ENCODE assay signal across 14 cellular contexts in the genomic region with DNA sequence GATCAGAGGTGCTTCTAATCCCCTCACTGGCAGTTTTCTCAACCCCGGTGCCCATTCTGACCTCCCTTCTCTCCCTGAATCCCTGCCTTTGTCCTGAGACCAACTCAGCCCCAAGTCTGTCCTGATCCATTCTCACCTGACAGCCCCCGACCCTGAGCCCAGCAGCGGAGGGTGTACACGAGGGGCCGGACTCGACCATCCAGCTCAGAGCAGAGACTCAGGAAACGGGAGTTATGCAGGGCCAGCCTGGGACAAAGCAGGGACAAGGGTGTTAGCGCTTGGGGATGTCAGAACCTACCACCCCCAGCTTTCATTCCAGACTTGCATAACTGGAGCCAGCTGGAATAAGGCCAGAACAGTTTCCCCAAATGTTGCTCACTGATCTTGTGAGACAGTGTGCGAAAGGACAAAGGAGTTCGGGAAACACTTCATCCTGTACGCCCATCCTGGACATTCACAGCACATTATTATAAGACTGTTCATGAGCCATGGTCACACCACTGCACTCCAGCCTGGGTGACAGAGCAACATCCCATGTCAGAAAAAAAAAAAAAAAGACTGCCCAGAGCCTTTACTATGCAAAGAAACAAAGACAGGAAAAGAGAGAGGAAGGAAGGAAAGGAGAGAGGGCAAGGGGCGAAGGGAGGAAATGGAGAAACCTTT. TPM values are rescaled to one million over a fixed set of nuclear protein-coding genes. Genes with fewer than 3 reads are reported as not detected.
DNase-seq lines count a peak whose midpoint lies in the region; ATAC-seq and TF ChIP-seq lines count a peak whose summit lies in the region.
"Had no signal": no experiment of that assay in that cellular context is flagged by ENCODE, and none has a peak within 500 bp of the region (broad histone marks: within the 10 kb centered on the region; RNA-seq: fewer than 3 reads in every experiment).

No MANE protein-coding gene starts in this region.

- ATAC-seq in upper lobe of right lung (peak; percentile 0), GM19351 (IDR thresholded peaks at IDR 0.05; ENCODE audit: unreplicated experiment) (no peak)

- peaks cover 55% of the 10 kb centered on the region for H3K36me3 ChIP-seq in upper lobe of right lung

- H3K27me3 ChIP-seq in upper lobe of right lung = no peaks in the 10 kb centered on the region

- no peak overlapping the region for H3K4me3 ChIP-seq in fibroblast of mammary gland (ENCODE audit: control insufficient read depth, low read depth, low read length)
- no peak overlapping the region for H3K4me3 ChIP-seq in upper lobe of right lung
- H3K4me3 ChIP-seq: thoracic aorta had no signal

- peak overlapping the region; percentile 92 for H3K27ac ChIP-seq in upper lobe of right lung
- H3K27ac ChIP-seq: thoracic aorta had no signal

- peaks cover 39% of the 10 kb centered on the region for H3K36me3 Mint-ChIP-seq in activated naive CD4-positive, alpha-beta T cell treated with anti-CD3 and anti-CD28 coated beads for 36 hours (ENCODE audit: low read depth)
- H3K36me3 Mint-ChIP-seq in nephron (ENCODE audit: low read depth) = peaks cover 39% of the 10 kb centered on the region

- H3K27me3 Mint-ChIP-seq in activated naive CD4-positive, alpha-beta T cell treated with anti-CD3 and anti-CD28 coated beads for 36 hours (ENCODE audit: low read depth) = no peaks in the 10 kb centered on the region
- no peaks in the 10 kb centered on the region for H3K27me3 Mint-ChIP-seq in nephron (ENCODE audit: low read depth)

- no peak for TF ChIP-seq CTCF in fibroblast of mammary gland (conservative IDR thresholded peaks at IDR 0.05; ENCODE audit: control insufficient read depth, insufficient read depth, low read depth, low read length)
- TF ChIP-seq CTCF in nephron (IDR thresholded peaks at IDR 0.05; ENCODE audit: unreplicated experiment in 3 of 3) = no peak
- no peak for TF ChIP-seq CTCF in upper lobe of right lung (IDR thresholded peaks at IDR 0.05)

- no peak overlapping the region for H3K4me3 Mint-ChIP-seq in activated naive CD4-positive, alpha-beta T cell treated with anti-CD3 and anti-CD28 coated beads for 36 hours
- peak overlapping the region; percentile 53 to 97 (median 83) for H3K4me3 Mint-ChIP-seq in nephron

- CTCF ChIA-PET in activated naive CD4-positive, alpha-beta T cell treated with anti-CD3 and anti-CD28 coated beads for 36 hours (lab: Charles Lee) = interaction anchor here (0.7 kb wide), 1 partner anchor 41 kb away, joined by 4 read pairs; no protein-coding TSS in a partner anchor

- peaks cover 20% of the 10 kb centered on the region for H3K4me1 Mint-ChIP-seq in activated naive CD4-positive, alpha-beta T cell treated with anti-CD3 and anti-CD28 coated beads for 36 hours (ENCODE audit: low read depth)
- H3K4me1 Mint-ChIP-seq in nephron = peaks cover 41% of the 10 kb centered on the region

- intact Hi-C loops in activated naive CD4-positive, alpha-beta T cell treated with anti-CD3 and anti-CD28 coated beads for 36 hours (cut with micrococcal nuclease) = no loop called here
- intact Hi-C loops in upper lobe of right lung (cut with DNase I) = no loop called here

- DNase-seq in activated naive CD4-positive, alpha-beta T cell treated with anti-CD3 and anti-CD28 coated beads for 36 hours = no peak
- no peak for DNase-seq in activated naive CD4-positive, alpha-beta T cell (lab: John Stamatoyannopoulos, UW)
- DNase-seq in fibroblast of mammary gland (ENCODE audit: low read depth) (peak; percentile 80), upper lobe of right lung (no peak), AML-193 (lab: John Stamatoyannopoulos, UW) (no peak), iPS-NIHi11 (ENCODE audit: low spot score) (no peak)
- DNase-seq: activated CD4-positive, alpha-beta T cell treated with anti-CD3 and anti-CD28 coated beads for 48 hours; activated effector memory CD4-positive, alpha-beta T cell treated with Interleukin-2 at 50 U/mL for 16 hours; DND-41; NCI-H1436; SK-N-SH had no signal

- H3K9me3 ChIP-seq in upper lobe of right lung = no peaks in the 10 kb centered on the region
- H3K9me3 ChIP-seq: SK-N-SH, thoracic aorta had no signal

- H3K27ac Mint-ChIP-seq in activated naive CD4-positive, alpha-beta T cell treated with anti-CD3 and anti-CD28 coated beads for 36 hours = peak overlapping the region; percentile 6
- H3K27ac Mint-ChIP-seq in nephron = peak overlapping the region; percentile 47 to 97 (median 52)

- H3K9me3 Mint-ChIP-seq in activated naive CD4-positive, alpha-beta T cell treated with anti-CD3 and anti-CD28 coated beads for 36 hours = no peaks in the 10 kb centered on the region
- no peaks in the 10 kb centered on the region for H3K9me3 Mint-ChIP-seq in nephron

- peaks cover 26% of the 10 kb centered on the region for H3K4me1 ChIP-seq in upper lobe of right lung

RNA-seq across cellular contexts. Expression of a gene that starts 3.5 kb away (rescaled TPM):
- 1,000 to 10,000 TPM; 2,282 to 2,440 TPM for total RNA-seq in activated naive CD4-positive, alpha-beta T cell treated with anti-CD3 and anti-CD28 coated beads for 36 hours
- total RNA-seq in upper lobe of right lung = 847 TPM

RNA-seq across cellular contexts. Expression of a gene that starts 14.1 kb away (rescaled TPM):
- 10 to 100 TPM; 38.2 to 42.0 TPM for total RNA-seq in activated naive CD4-positive, alpha-beta T cell treated with anti-CD3 and anti-CD28 coated beads for 36 hours
- total RNA-seq in upper lobe of right lung = 17.6 TPM

RNA-seq across cellular contexts. Expression of a gene that starts 24.5 kb away (rescaled TPM):
- total RNA-seq in activated naive CD4-positive, alpha-beta T cell treated with anti-CD3 and anti-CD28 coated beads for 36 hours = 100 to 1,000 TPM; 191 to 197 TPM
- 75.0 TPM for total RNA-seq in upper lobe of right lung

RNA-seq across cellular contexts. Expression of a gene that starts 30.6 kb away (rescaled TPM):
- 1 to 10 TPM; 9.2 to 9.4 TPM for total RNA-seq in activated naive CD4-positive, alpha-beta T cell treated with anti-CD3 and anti-CD28 coated beads for 36 hours
- 819 TPM for total RNA-seq in upper lobe of right lung

RNA-seq across cellular contexts. Expression of a gene that starts 35.4 kb away (rescaled TPM):
- 10 to 100 TPM; 81.8 to 97.1 TPM for total RNA-seq in activated naive CD4-positive, alpha-beta T cell treated with anti-CD3 and anti-CD28 coated beads for 36 hours
- total RNA-seq in upper lobe of right lung = 91.1 TPM
